22 cellular contexts compared by ENCODE assay signal in the genomic region with DNA sequence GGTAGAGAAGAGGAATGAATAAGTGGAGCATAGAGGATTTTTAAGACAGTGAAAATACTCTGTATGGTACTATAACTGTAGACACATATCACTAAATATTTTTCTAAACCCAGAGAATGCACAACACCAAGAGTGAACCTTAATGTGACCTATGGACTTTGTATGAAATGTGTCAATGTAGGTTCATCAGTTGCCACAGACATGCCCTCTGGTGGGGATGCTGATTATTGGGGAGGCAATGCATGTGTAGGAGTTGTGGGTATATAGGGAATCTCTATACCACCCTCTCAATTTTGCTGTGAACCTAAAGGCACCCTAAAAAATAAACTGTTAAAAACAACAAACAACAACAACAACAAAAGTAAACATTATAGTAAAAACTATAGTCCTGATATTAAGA.
DNase-seq lines count a peak whose midpoint lies in the region; ATAC-seq, FAIRE-seq and TF ChIP-seq lines count a peak whose summit lies in the region.
"Had no signal": no experiment of that assay in that cellular context is flagged by ENCODE, and none has a peak within 500 bp of the region (broad histone marks: within the 10 kb centered on the region; RNA-seq: fewer than 3 reads in every experiment).

No MANE protein-coding gene starts in this region.

- H3K27ac ChIP-seq in MM.1S (ENCODE audit: low read length) (no peak overlapping the region), HepG2 (ENCODE audit: extremely low read length, insufficient read depth, low read length) (no peak overlapping the region)
- H3K27ac ChIP-seq: sigmoid colon, uterus had no signal

- H3K9me3 ChIP-seq in MM.1S (replicated peaks; ENCODE audit: insufficient read depth, low read length) (no peaks in the 10 kb centered on the region), HepG2 (ENCODE audit: low read length) (peaks cover 15% of the 10 kb centered on the region; the same call in 1 of the 2 replicates)
- H3K9me3 ChIP-seq: HAP-1, sigmoid colon, uterus had no signal

- H3K4me1 ChIP-seq in MM.1S (ENCODE audit: low read length) (peaks cover 16% of the 10 kb centered on the region; the same call in 1 of the 2 replicates), HepG2 (ENCODE audit: insufficient read depth, low read length) (no peaks in the 10 kb centered on the region)
- H3K4me1 ChIP-seq: HAP-1, sigmoid colon, uterus had no signal

- POLR2A ChIA-PET in HepG2 (lab: Yijun Ruan, JAX) = no interaction called here

- H3F3A ChIP-seq in MM.1S (ENCODE audit: insufficient read depth, low read length) = no peaks in the 10 kb centered on the region; the same call in 1 of the 2 replicates

- in situ Hi-C loops in astrocyte of the spinal cord (cut with HindIII; ENCODE audit: low sequenced_read_pairs) = no loop called here
- in situ Hi-C loops in HepG2 (cut with HindIII; ENCODE audit: extremely low pct_ligation_motif_present, low pct_unique_long_range_greater_than_20kb) = no loop called here

- TF ChIP-seq POLR2A in HepG2 (IDR thresholded peaks at IDR 0.05; ENCODE audit: insufficient read depth in 1 of 2, low read depth in 2 of 2, low read length in 2 of 2) = no peak

- no peaks in the 10 kb centered on the region for H3K79me2 ChIP-seq in MM.1S (ENCODE audit: low read length)
- no peaks in the 10 kb centered on the region for H3K79me2 ChIP-seq in HepG2 (ENCODE audit: insufficient read depth, low read length)

- no peaks in the 10 kb centered on the region for H3K9me2 ChIP-seq in MM.1S (replicated peaks; ENCODE audit: insufficient read depth, low read length)

- H3K4me2 ChIP-seq in MM.1S (ENCODE audit: low read depth, low read length) = no peak overlapping the region
- H3K4me2 ChIP-seq in HepG2 (ENCODE audit: low read depth, low read length) = no peak overlapping the region

- no peak for DNase-seq in D721Med (ENCODE audit: insufficient read length, low spot score)
- DNase-seq in MM.1S = no peak
- no peak for DNase-seq in astrocyte of the spinal cord (ENCODE audit: low read depth, low spot score)
- DNase-seq in HepG2 (ENCODE audit: low spot score) = peak; percentile 25
- DNase-seq in posterior vena cava (ENCODE audit: low spot score) = no peak
- DNase-seq in NCI-H2107 treated with DMSO at 0.1 percent for 48 hours (lab: John Stamatoyannopoulos, UW; ENCODE audit: unreplicated experiment) = no peak
- DNase-seq in activated T-cell treated with anti-CD3 and anti-CD28 coated beads, Interleukin-2, amount 50 U/mL, for 1 hour = no peak
- DNase-seq: activated CD8-positive, alpha-beta memory T cell treated with anti-CD3 and anti-CD28 coated beads, Interleukin-2, amount 10 ng/mL, durations not matched to agents 7 days and 5 days; activated effector memory CD4-positive, alpha-beta T cell treated with anti-CD3 and anti-CD28 coated beads, Interleukin-2, amount 50 U/mL, for 16 hours; COR-L47; Kasumi-1; left colon; NCI-H146; NCI-H345; SHP77 treated with DMSO at 0.1 percent for 48 hours; sigmoid colon; stimulated activated CD4-positive, alpha-beta T cell treated with anti-CD3 and anti-CD28 coated beads, Interleukin-1b, Interleukin-23, amount 100 ng/mL, for 48 hours; uterus had no signal

- H4K20me1 ChIP-seq in MM.1S (ENCODE audit: insufficient read depth, low read length) (no peaks in the 10 kb centered on the region), HepG2 (ENCODE audit: insufficient read depth, low read length) (no peaks in the 10 kb centered on the region)

- TF ChIP-seq EP300 in HepG2 (IDR thresholded peaks at IDR 0.05; ENCODE audit: low read depth in 2 of 2, low read length in 2 of 2) (no peak), HepG2 (CRISPR knock-in tag; IDR thresholded peaks at IDR 0.05; ENCODE audit: borderline replicate concordance) (no peak)

- H3K4me3 ChIP-seq in MM.1S (ENCODE audit: low read length) (no peak overlapping the region), astrocyte of the spinal cord (ENCODE audit: low read depth, low read length) (no peak overlapping the region), HepG2 (replicated peaks in 1 of 3; ENCODE audit: insufficient read depth in 1 of 3, low read depth in 2 of 3, low read length in 3 of 3) (no peak overlapping the region)
- H3K4me3 ChIP-seq: HAP-1, sigmoid colon, uterus had no signal

- H2AFZ ChIP-seq in MM.1S (ENCODE audit: low read length) (no peak overlapping the region), HepG2 (ENCODE audit: low read length) (no peak overlapping the region)

- H3K27me3 ChIP-seq in MM.1S (replicated peaks; ENCODE audit: insufficient read depth, low read length) (no peaks in the 10 kb centered on the region), HepG2 (ENCODE audit: control insufficient read depth in 1 of 2, insufficient read depth in 2 of 2, low read length in 2 of 2) (no peaks in the 10 kb centered on the region)
- H3K27me3 ChIP-seq: sigmoid colon, uterus had no signal

- TF ChIP-seq CTCF in D721Med (IDR thresholded peaks at IDR 0.05; ENCODE audit: insufficient read depth, missing control alignments) = peak; percentile 10
- TF ChIP-seq CTCF in MM.1S (IDR thresholded peaks at IDR 0.05; ENCODE audit: low read length) = peak; percentile 18
- TF ChIP-seq CTCF in astrocyte of the spinal cord (IDR thresholded peaks at IDR 0.05; ENCODE audit: low read depth, low read length) = peak; percentile 7
- TF ChIP-seq CTCF in HepG2 (CRISPR knock-in tag; IDR thresholded peaks at IDR 0.05) = no peak

- H3K36me3 ChIP-seq in MM.1S (replicated peaks; ENCODE audit: insufficient read depth, low read length) (no peaks in the 10 kb centered on the region), HepG2 (replicated peaks in 1 of 2; ENCODE audit: control insufficient read depth in 1 of 2, insufficient read depth in 2 of 2, low read length in 2 of 2) (no peaks in the 10 kb centered on the region)
- H3K36me3 ChIP-seq: HAP-1, sigmoid colon, uterus had no signal

- intact Hi-C loops in HepG2 (cut with micrococcal nuclease; ENCODE audit: unreplicated experiment) = loop anchor here (2.0 kb wide), 1 partner anchor 84 kb away; no protein-coding TSS in a partner anchor
- intact Hi-C loops in posterior vena cava (cut with DNase I) = no loop called here

- H3K9ac ChIP-seq in MM.1S (ENCODE audit: low read length) = no peak overlapping the region
- H3K9ac ChIP-seq in HepG2 (ENCODE audit: insufficient read depth, low read depth, low read length) = no peak overlapping the region

- ATAC-seq in HepG2 (peak; percentile 70), GM21786 (IDR thresholded peaks at IDR 0.05; ENCODE audit: unreplicated experiment) (no peak)
- ATAC-seq: activated CD4-positive, CD25-positive, alpha-beta regulatory T cell treated with anti-CD3 and anti-CD28 coated beads, Interleukin-2, amount 50 U/mL, for 24 hours; activated CD8-positive, alpha-beta memory T cell treated with anti-CD3 and anti-CD28 coated beads, Interleukin-2, amount 10 ng/mL, durations not matched to agents 7 days and 5 days; left colon had no signal

- FAIRE-seq in D721Med (lab: Jason Lieb, UNC) (no peak), HepG2 (lab: Jason Lieb, UNC) (no peak)
- FAIRE-seq: GM18507 had no signal

- BruUV-seq in HepG2 (replicated peaks; lab: Mats Ljungman, UMichigan) = no TSS peak

- CTCF ChIA-PET in HepG2 (lab: Yijun Ruan, JAX; ENCODE audit: low intra/inter-chr PET ratio, low total read pairs) = interaction anchor here (1.0 kb wide), 1 partner anchor 84 kb away, joined by 5 read pairs; no protein-coding TSS in a partner anchor

- TF ChIP-seq RAD21 in HepG2 (CRISPR knock-in tag; IDR thresholded peaks at IDR 0.05) = no peak

TF ChIP-seq in HepG2, 621 proteins besides CTCF, POLR2A, EP300 and RAD21:
- TF ChIP-seq HCFC1 (IDR thresholded peaks at IDR 0.05; ENCODE audit: low read depth, low read length) = no peak
- TF ChIP-seq, protein P1, sequence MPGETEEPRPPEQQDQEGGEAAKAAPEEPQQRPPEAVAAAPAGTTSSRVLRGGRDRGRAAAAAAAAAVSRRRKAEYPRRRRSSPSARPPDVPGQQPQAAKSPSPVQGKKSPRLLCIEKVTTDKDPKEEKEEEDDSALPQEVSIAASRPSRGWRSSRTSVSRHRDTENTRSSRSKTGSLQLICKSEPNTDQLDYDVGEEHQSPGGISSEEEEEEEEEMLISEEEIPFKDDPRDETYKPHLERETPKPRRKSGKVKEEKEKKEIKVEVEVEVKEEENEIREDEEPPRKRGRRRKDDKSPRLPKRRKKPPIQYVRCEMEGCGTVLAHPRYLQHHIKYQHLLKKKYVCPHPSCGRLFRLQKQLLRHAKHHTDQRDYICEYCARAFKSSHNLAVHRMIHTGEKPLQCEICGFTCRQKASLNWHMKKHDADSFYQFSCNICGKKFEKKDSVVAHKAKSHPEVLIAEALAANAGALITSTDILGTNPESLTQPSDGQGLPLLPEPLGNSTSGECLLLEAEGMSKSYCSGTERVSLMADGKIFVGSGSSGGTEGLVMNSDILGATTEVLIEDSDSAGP (CRISPR knock-in tag; IDR thresholded peaks at IDR 0.05; ENCODE audit: borderline replicate concordance) = no peak
- TF ChIP-seq BHLHE40 (IDR thresholded peaks at IDR 0.05; ENCODE audit: low read length) = no peak
- peak; percentile 73 for TF ChIP-seq HNF4A (CRISPR knock-in tag; IDR thresholded peaks at IDR 0.05)
- TF ChIP-seq THAP11 (CRISPR knock-in tag; IDR thresholded peaks at IDR 0.05) = no peak
- TF ChIP-seq ZKSCAN1 (IDR thresholded peaks at IDR 0.05; ENCODE audit: low read length) = no peak
- no peak for TF ChIP-seq JUNB (CRISPR knock-in tag; IDR thresholded peaks at IDR 0.05; ENCODE audit: borderline replicate concordance)
- no peak for TF ChIP-seq KLF11 (CRISPR knock-in tag; IDR thresholded peaks at IDR 0.05)
- TF ChIP-seq SMC3 (IDR thresholded peaks at IDR 0.05; ENCODE audit: low read length) = peak; percentile 25; the same call in 1 of the 2 replicates
- TF ChIP-seq ZNF773 (CRISPR knock-in tag; IDR thresholded peaks at IDR 0.05; ENCODE audit: borderline replicate concordance) = no peak
- peak; percentile 68 for TF ChIP-seq HNF4G (IDR thresholded peaks at IDR 0.05; ENCODE audit: borderline replicate concordance, low read depth, low read length)
- TF ChIP-seq HNF4G (CRISPR knock-in tag; IDR thresholded peaks at IDR 0.05; ENCODE audit: borderline replicate concordance, low read depth) = no peak
- no peak for TF ChIP-seq ATRX (CRISPR knock-in tag; IDR thresholded peaks at IDR 0.05; ENCODE audit: borderline replicate concordance)
